ENCODE assay signal across 9 cellular contexts in the genomic region with DNA sequence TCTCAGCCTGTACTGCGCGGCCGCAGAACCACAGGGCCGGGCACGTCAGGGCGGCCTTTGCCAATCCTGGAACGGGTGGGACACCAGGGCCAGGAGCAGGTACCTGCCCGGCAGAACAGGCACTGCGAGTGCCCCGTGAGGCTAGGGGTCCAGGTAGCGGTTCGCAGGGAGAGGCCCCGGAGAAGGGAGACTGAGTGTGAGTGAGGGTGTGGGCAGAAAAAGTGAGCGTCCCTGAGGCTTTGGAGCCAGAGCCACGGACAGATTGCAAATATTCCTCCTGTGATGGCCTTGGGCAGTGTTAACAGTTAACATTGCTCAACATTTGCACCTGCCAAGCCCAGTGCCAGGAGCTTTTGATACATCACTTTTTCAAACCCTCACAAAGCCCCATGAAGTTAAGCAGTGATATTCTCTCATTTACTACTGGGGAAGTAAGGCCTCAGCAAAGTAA. TPM values are rescaled to one million over a fixed set of nuclear protein-coding genes. Genes with fewer than 3 reads are reported as not detected.
DNase-seq lines count a peak whose midpoint lies in the region; ATAC-seq, FAIRE-seq and TF ChIP-seq lines count a peak whose summit lies in the region.
"Had no signal": no experiment of that assay in that cellular context is flagged by ENCODE, and none has a peak within 500 bp of the region (broad histone marks: within the 10 kb centered on the region; RNA-seq: fewer than 3 reads in every experiment).

No MANE protein-coding gene starts in this region.

- peak overlapping the region; percentile 69 to 99 for H3K4me2 ChIP-seq in H1 (ENCODE audit: insufficient read depth in 1 of 2, low read depth in 2 of 2, low read length in 2 of 2)

- peaks cover 0 to 2% (median 0%) of the 10 kb centered on the region in 4 experiments; a peak in 1 of 8 replicates for H3K36me3 ChIP-seq in H1 (ENCODE audit: control insufficient read depth in 2 of 4, insufficient read depth in 4 of 4, low read length in 3 of 4)

- H3K23ac ChIP-seq in H1 (ENCODE audit: insufficient read length), result no peak overlapping the region

- H3K27me3 ChIP-seq in H1 (replicated peaks in 1 of 4; ENCODE audit: control insufficient read depth in 3 of 4, extremely low read depth in 1 of 4, insufficient read depth in 3 of 4, low read length in 3 of 4), result peaks cover 0 to 13% (median 10%) of the 10 kb centered on the region in 4 experiments; a peak in 5 of 7 replicates

- TF ChIP-seq POLR2A in H1 (IDR thresholded peaks at IDR 0.05; ENCODE audit: control extremely low read depth in 1 of 2, low read depth in 2 of 2, low read length in 2 of 2), result no peak

- H3K27me3 Mint-ChIP-seq in HFFc6 (ENCODE audit: insufficient read depth), result peaks cover 2% of the 10 kb centered on the region; the same call in 1 of the 2 replicates
- H3K27me3 Mint-ChIP-seq in natural killer cell treated with Interleukin-12 subunit alpha and Interleukin-12 subunit beta and Interleukin-15 and Interleukin-18, amount 100 ng/mL, for 72 hours, result peaks cover 7 to 8% of the 10 kb centered on the region in 2 donors

- peak overlapping the region in 1 of 4 experiments; percentile 25; a peak in 2 of 7 replicates for H3K9ac ChIP-seq in H1 (replicated peaks in 1 of 4; ENCODE audit: extremely low read depth in 1 of 4, low read depth in 3 of 4, low read length in 3 of 4)

- 0 out of 2 replicates have a peak overlapping the region, but pooled peaks have one; percentile 81 for H2BK15ac ChIP-seq in H1 (ENCODE audit: low read length)

- H3K36me3 Mint-ChIP-seq in HFFc6 (ENCODE audit: low read depth), result peaks cover 13% of the 10 kb centered on the region
- H3K36me3 Mint-ChIP-seq in natural killer cell treated with Interleukin-12 subunit alpha and Interleukin-12 subunit beta and Interleukin-15 and Interleukin-18, amount 100 ng/mL, for 72 hours, result no peaks in the 10 kb centered on the region

- H2BK12ac ChIP-seq in H1 (ENCODE audit: low read depth, low read length), result 0 out of 2 replicates have a peak overlapping the region, but pooled peaks have one; percentile 50

- H3K4me3 ChIP-seq in H1 (ENCODE audit: extremely low read depth in 1 of 4, insufficient read depth in 2 of 4, low read depth in 3 of 4, low read length in 4 of 4), result peak overlapping the region; percentile 50 to 87 (median 76)

- H2BK120ac ChIP-seq in H1 (replicated peaks; ENCODE audit: low read depth, low read length), result no peak overlapping the region

- CTCF ChIA-PET in H1 (lab: Charles Lee; ENCODE audit: partially characterized antibody), result interaction anchor here (0.6 to 2.2 kb wide), 11 partner anchors 9 to 117 kb away, joined by 3 to 6 read pairs (median 3); partner anchors contain the start of genes CNPY3, KLHDC3 and MEA1

- ATAC-seq in natural killer cell treated with Interleukin-12 subunit alpha and Interleukin-12 subunit beta and Interleukin-15 and Interleukin-18, amount 100 ng/mL, for 72 hours, result peak in 1 of 2 donors; percentile 41
- no peak for ATAC-seq in GM21528 (IDR thresholded peaks at IDR 0.05; ENCODE audit: low FRiP score, unreplicated experiment)

- 32% methylated on average over 15 of the region's 15 CpGs; no CpG with 5 or more reads in 1 of the 2 experiments for WGBS in H1 (ENCODE audit: extremely low coverage in 1 of 2, insufficient coverage in 1 of 2, insufficient read length in 1 of 2, insufficient replicate concordance in 2 of 2, low coverage in 1 of 2, low lambda C conversion rate in 2 of 2, missing lambda C conversion rate in 1 of 2), 2 experiments

- H3K9me3 Mint-ChIP-seq in HFFc6, result no peaks in the 10 kb centered on the region
- no peaks in the 10 kb centered on the region for H3K9me3 Mint-ChIP-seq in natural killer cell treated with Interleukin-12 subunit alpha and Interleukin-12 subunit beta and Interleukin-15 and Interleukin-18, amount 100 ng/mL, for 72 hours

- 0 out of 2 replicates have a peak overlapping the region, but pooled peaks have one; percentile 24 for H2BK5ac ChIP-seq in H1 (ENCODE audit: low read depth, low read length)

- no peak overlapping the region for H2BK20ac ChIP-seq in H1 (ENCODE audit: low read length)

- TF ChIP-seq EP300 in H1 (IDR thresholded peaks at IDR 0.05; ENCODE audit: borderline replicate concordance in 1 of 2, low read depth in 2 of 2, low read length in 2 of 2), result no peak

- TF ChIP-seq CTCF in 22Rv1 (IDR thresholded peaks at IDR 0.05) (no peak), HFFc6 (IDR thresholded peaks at IDR 0.05) (no peak), H1 (IDR thresholded peaks at IDR 0.05; ENCODE audit: control extremely low read depth in 1 of 3, insufficient read depth in 1 of 3, low read depth in 1 of 3, low read length in 3 of 3) (no peak)

- POLR2A ChIA-PET in H1 (lab: Charles Lee; ENCODE audit: partially characterized antibody), result interaction anchor here (0.8 to 5.3 kb wide), 16 partner anchors 9 to 198 kb away, joined by 3 to 21 read pairs (median 4); partner anchors contain the start of genes CNPY3, KLHDC3, MEA1 and PEX6

- peaks cover 10% of the 10 kb centered on the region for H3K23me2 ChIP-seq in H1 (ENCODE audit: low read depth, low read length)

- TF ChIP-seq RAD21 in H1 (IDR thresholded peaks at IDR 0.05 in 1 of 2, conservative IDR thresholded peaks at IDR 0.05 in 1 of 2; ENCODE audit: low read depth in 2 of 2, low read length in 2 of 2), result no peak

- H3K27ac Mint-ChIP-seq in HFFc6, result no peak overlapping the region
- H3K27ac Mint-ChIP-seq in natural killer cell treated with Interleukin-12 subunit alpha and Interleukin-12 subunit beta and Interleukin-15 and Interleukin-18, amount 100 ng/mL, for 72 hours, result no peak overlapping the region

- H3K18ac ChIP-seq in H1 (ENCODE audit: extremely low read depth, low read length), result no peak overlapping the region; the same call in 1 of the 2 replicates

- no peaks in the 10 kb centered on the region for H4K20me1 ChIP-seq in H1 (replicated peaks in 1 of 2; ENCODE audit: control insufficient read depth in 1 of 2, insufficient read depth in 2 of 2, low read length in 2 of 2)

- no peaks in the 10 kb centered on the region for H3K79me2 ChIP-seq in H1 (ENCODE audit: control insufficient read depth in 1 of 2, insufficient read depth in 2 of 2, low read length in 2 of 2)

- DNase-seq in HFFc6, result no peak
- DNase-seq in H1 (ENCODE audit: low read depth in 1 of 2, low spot score in 2 of 2), result no peak
- no peak for DNase-seq in natural killer cell treated with Interleukin-12 subunit alpha and Interleukin-12 subunit beta and Interleukin-15 and Interleukin-18, amount 100 ng/mL, for 72 hours (ENCODE audit: low spot score)
- no peak for DNase-seq in SKM-1 (lab: John Stamatoyannopoulos, UW; ENCODE audit: unreplicated experiment)
- DNase-seq in superior temporal gyrus (ENCODE audit: extremely low spot score), result no peak
- DNase-seq in NCI-H526 treated with DMSO at 0.1 percent for 48 hours (lab: John Stamatoyannopoulos, UW), result no peak

- no peaks in the 10 kb centered on the region; the same call in 1 of the 2 replicates for H3K79me1 ChIP-seq in H1 (ENCODE audit: low read depth, low read length)

- H3K27ac ChIP-seq in 22Rv1 (peak overlapping the region; percentile 84), H1 (ENCODE audit: low read depth, low read length) (no peak overlapping the region)

- no peak overlapping the region for H3K56ac ChIP-seq in H1 (replicated peaks; ENCODE audit: insufficient read length, low read depth, low read length)

- no peak overlapping the region for H3K14ac ChIP-seq in H1 (ENCODE audit: insufficient read length)

- peaks cover 29% of the 10 kb centered on the region for H3K4me1 Mint-ChIP-seq in HFFc6 (ENCODE audit: low read depth)
- H3K4me1 Mint-ChIP-seq in natural killer cell treated with Interleukin-12 subunit alpha and Interleukin-12 subunit beta and Interleukin-15 and Interleukin-18, amount 100 ng/mL, for 72 hours (ENCODE audit: low read depth in 2 of 2), result peaks cover 9 to 11% of the 10 kb centered on the region in 2 donors

- H4K8ac ChIP-seq in H1 (ENCODE audit: extremely low read depth, insufficient read depth, low read length), result no peak overlapping the region

- peak overlapping the region; percentile 76; the same call in 1 of the 2 replicates for H3K4me3 Mint-ChIP-seq in HFFc6
- H3K4me3 Mint-ChIP-seq in natural killer cell treated with Interleukin-12 subunit alpha and Interleukin-12 subunit beta and Interleukin-15 and Interleukin-18, amount 100 ng/mL, for 72 hours, result peak overlapping the region; percentile 77

- H2AFZ ChIP-seq in H1 (ENCODE audit: low read length), result no peak overlapping the region

- H4K5ac ChIP-seq in H1 (ENCODE audit: insufficient read length, low read depth, low read length), result no peak overlapping the region

- no peak overlapping the region for H2AK5ac ChIP-seq in H1 (ENCODE audit: low read depth, low read length)

- FAIRE-seq in H1 (lab: Jason Lieb, UNC), result no peak
- FAIRE-seq: G401.6 had no signal

- peaks cover 0 to 8% (median 6%) of the 10 kb centered on the region in 4 experiments; a peak in 5 of 7 replicates for H3K4me1 ChIP-seq in H1 (replicated peaks in 1 of 4; ENCODE audit: control insufficient read depth in 3 of 4, insufficient read depth in 4 of 4, low read length in 3 of 4)

- H4K91ac ChIP-seq in H1 (replicated peaks; ENCODE audit: insufficient read length, low read length), result no peak overlapping the region

- H3K9me3 ChIP-seq in H1 (ENCODE audit: insufficient read depth in 2 of 2, low read depth in 1 of 2, low read length in 1 of 2), result no peaks in the 10 kb centered on the region

- H3K4ac ChIP-seq in H1 (replicated peaks; ENCODE audit: insufficient read length, low read depth, low read length), result no peak overlapping the region

RNA-seq across cellular contexts. Expression of gene GNMT, which starts 0.5 kb away (rescaled TPM):
- total RNA-seq in HFFc6 (2021; fragmentation: NEBNext Ultra II Directional; extraction: Animal tissue kit (Norgen Biotek cat#: 25700)), result under 1 TPM in 5 of 6 experiments, not detected in 1; 0.16 to 0.24 (median 0.20) TPM
- total RNA-seq in H1 (2021; fragmentation: NEBNext Ultra II Directional; extraction: Animal tissue kit (Norgen Biotek cat#: 25700)), result 1.8 TPM in 2 replicates
- polyA plus RNA-seq in H1 (2011; rRNA removed), result 3.4 and 4.3 TPM in 2 replicates
- polyA plus RNA-seq in H1 (2011; cell fraction: cytosol; rRNA removed), result 3.4 TPM
- 4.2 TPM for polyA plus RNA-seq in H1 (2011; cell fraction: nucleus; rRNA removed)
- 1.0 to 3.1 TPM (median 2.3 TPM) in 4 replicates for polyA plus RNA-seq in H1 (2012, experiment 1 of 2)
- polyA plus RNA-seq in H1 (2012, experiment 2 of 2), result 2.0 TPM
- polyA plus RNA-seq in H1 (2013, experiment 1 of 2), result 1.3 TPM
- 0.85 TPM for polyA plus RNA-seq in H1 (2013, experiment 2 of 2)
- 1.0 and 1.6 TPM in 2 replicates for polyA minus RNA-seq in H1 (2011; rRNA and poly(A)+ RNA removed)
- 1.1 TPM for polyA minus RNA-seq in H1 (2011; cell fraction: cytosol; rRNA and poly(A)+ RNA removed)
- polyA minus RNA-seq in H1 (2011; cell fraction: nucleus; rRNA and poly(A)+ RNA removed), result 1.2 TPM
- 1 to 10 TPM in 1 of 2 donors, under 1 TPM in 1; 0.26 to 1.1 TPM for total RNA-seq in natural killer cell treated with Interleukin-12 subunit alpha and Interleukin-12 subunit beta and Interleukin-15 and Interleukin-18, amount 100 ng/mL, for 72 hours

RNA-seq across cellular contexts. Expression of gene PEX6, which starts 17.9 kb away (rescaled TPM):
- total RNA-seq in HFFc6 (2021; fragmentation: NEBNext Ultra II Directional; extraction: Animal tissue kit (Norgen Biotek cat#: 25700)), result 10 to 100 TPM; 20.3 to 31.7 (median 22.4) TPM
- 11.7 and 12.5 TPM in 2 replicates for total RNA-seq in H1 (2021; fragmentation: NEBNext Ultra II Directional; extraction: Animal tissue kit (Norgen Biotek cat#: 25700))
- 6.4 and 11.6 TPM in 2 replicates for polyA plus RNA-seq in H1 (2011; rRNA removed)
- polyA plus RNA-seq in H1 (2011; cell fraction: cytosol; rRNA removed), result 9.2 TPM
- polyA plus RNA-seq in H1 (2011; cell fraction: nucleus; rRNA removed), result 29.3 TPM
- polyA plus RNA-seq in H1 (2012, experiment 1 of 2), result 8.5 to 13.3 TPM (median 13.1 TPM) in 4 replicates
- 13.0 TPM for polyA plus RNA-seq in H1 (2012, experiment 2 of 2)
- polyA plus RNA-seq in H1 (2013, experiment 1 of 2), result 5.4 TPM
- polyA plus RNA-seq in H1 (2013, experiment 2 of 2), result 4.6 TPM
- 7.5 and 10.5 TPM in 2 replicates for polyA minus RNA-seq in H1 (2011; rRNA and poly(A)+ RNA removed)
- 9.2 TPM for polyA minus RNA-seq in H1 (2011; cell fraction: cytosol; rRNA and poly(A)+ RNA removed)
- 7.4 TPM for polyA minus RNA-seq in H1 (2011; cell fraction: nucleus; rRNA and poly(A)+ RNA removed)
- total RNA-seq in natural killer cell treated with Interleukin-12 subunit alpha and Interleukin-12 subunit beta and Interleukin-15 and Interleukin-18, amount 100 ng/mL, for 72 hours, result 10 to 100 TPM; 14.1 to 18.7 TPM

RNA-seq across cellular contexts. Expression of gene PPP2R5D, which starts 23.3 kb away (rescaled TPM):
- total RNA-seq in HFFc6 (2021; fragmentation: NEBNext Ultra II Directional; extraction: Animal tissue kit (Norgen Biotek cat#: 25700)), result 10 to 100 TPM; 37.7 to 50.7 (median 43.4) TPM
- total RNA-seq in H1 (2021; fragmentation: NEBNext Ultra II Directional; extraction: Animal tissue kit (Norgen Biotek cat#: 25700)), result 52.1 and 52.4 TPM in 2 replicates
- 55.7 and 68.1 TPM in 2 replicates for polyA plus RNA-seq in H1 (2011; rRNA removed)
- polyA plus RNA-seq in H1 (2011; cell fraction: cytosol; rRNA removed), result 62.8 TPM
- polyA plus RNA-seq in H1 (2011; cell fraction: nucleus; rRNA removed), result 84.9 TPM
- polyA plus RNA-seq in H1 (2012, experiment 1 of 2), result 53.0 to 61.3 TPM (median 58.4 TPM) in 4 replicates
- polyA plus RNA-seq in H1 (2012, experiment 2 of 2), result 57.5 TPM
- polyA plus RNA-seq in H1 (2013, experiment 1 of 2), result 40.6 TPM
- 38.3 TPM for polyA plus RNA-seq in H1 (2013, experiment 2 of 2)
- 86.8 and 99.6 TPM in 2 replicates for polyA minus RNA-seq in H1 (2011; rRNA and poly(A)+ RNA removed)
- polyA minus RNA-seq in H1 (2011; cell fraction: cytosol; rRNA and poly(A)+ RNA removed), result 27.6 TPM
- polyA minus RNA-seq in H1 (2011; cell fraction: nucleus; rRNA and poly(A)+ RNA removed), result 26.3 TPM
- 10 to 100 TPM; 38.9 to 47.8 TPM for total RNA-seq in natural killer cell treated with Interleukin-12 subunit alpha and Interleukin-12 subunit beta and Interleukin-15 and Interleukin-18, amount 100 ng/mL, for 72 hours

RNA-seq across cellular contexts. Expression of gene CNPY3, which starts 31.8 kb away (rescaled TPM):
- total RNA-seq in HFFc6 (2021; fragmentation: NEBNext Ultra II Directional; extraction: Animal tissue kit (Norgen Biotek cat#: 25700)), result 10 to 100 TPM; 38.0 to 51.7 (median 42.5) TPM
- total RNA-seq in H1 (2021; fragmentation: NEBNext Ultra II Directional; extraction: Animal tissue kit (Norgen Biotek cat#: 25700)), result 64.5 and 67.9 TPM in 2 replicates
- polyA plus RNA-seq in H1 (2011; rRNA removed), result 49.6 and 64.1 TPM in 2 replicates
- polyA plus RNA-seq in H1 (2011; cell fraction: cytosol; rRNA removed), result 60.8 TPM
- 51.3 TPM for polyA plus RNA-seq in H1 (2011; cell fraction: nucleus; rRNA removed)
- 61.8 to 73.0 TPM (median 65.9 TPM) in 4 replicates for polyA plus RNA-seq in H1 (2012, experiment 1 of 2)
- polyA plus RNA-seq in H1 (2012, experiment 2 of 2), result 69.9 TPM
- 65.9 TPM for polyA plus RNA-seq in H1 (2013, experiment 1 of 2)
- polyA plus RNA-seq in H1 (2013, experiment 2 of 2), result 80.1 TPM
- 26.1 and 34.2 TPM in 2 replicates for polyA minus RNA-seq in H1 (2011; rRNA and poly(A)+ RNA removed)
- polyA minus RNA-seq in H1 (2011; cell fraction: cytosol; rRNA and poly(A)+ RNA removed), result 27.1 TPM
- 16.9 TPM for polyA minus RNA-seq in H1 (2011; cell fraction: nucleus; rRNA and poly(A)+ RNA removed)
- 10 to 100 TPM; 35.4 to 38.2 TPM for total RNA-seq in natural killer cell treated with Interleukin-12 subunit alpha and Interleukin-12 subunit beta and Interleukin-15 and Interleukin-18, amount 100 ng/mL, for 72 hours

RNA-seq across cellular contexts. Expression of gene PTCRA, which starts 45.2 kb away (rescaled TPM):
- not detected for total RNA-seq in HFFc6 (2021; fragmentation: NEBNext Ultra II Directional; extraction: Animal tissue kit (Norgen Biotek cat#: 25700))
- not detected in 2 replicates for total RNA-seq in H1 (2021; fragmentation: NEBNext Ultra II Directional; extraction: Animal tissue kit (Norgen Biotek cat#: 25700))
- not detected in 2 replicates for polyA plus RNA-seq in H1 (2011; rRNA removed)
- not detected for polyA plus RNA-seq in H1 (2011; cell fraction: cytosol; rRNA removed)
- not detected for polyA plus RNA-seq in H1 (2011; cell fraction: nucleus; rRNA removed)
- not detected in 4 replicates for polyA plus RNA-seq in H1 (2012, experiment 1 of 2)
- not detected for polyA plus RNA-seq in H1 (2012, experiment 2 of 2)
- not detected for polyA plus RNA-seq in H1 (2013, experiment 1 of 2)
- not detected for polyA plus RNA-seq in H1 (2013, experiment 2 of 2)
- not detected in 2 replicates for polyA minus RNA-seq in H1 (2011; rRNA and poly(A)+ RNA removed)
- not detected for polyA minus RNA-seq in H1 (2011; cell fraction: cytosol; rRNA and poly(A)+ RNA removed)
- not detected for polyA minus RNA-seq in H1 (2011; cell fraction: nucleus; rRNA and poly(A)+ RNA removed)
- total RNA-seq in natural killer cell treated with Interleukin-12 subunit alpha and Interleukin-12 subunit beta and Interleukin-15 and Interleukin-18, amount 100 ng/mL, for 72 hours, result not detected
